8 cellular contexts compared by ENCODE assay signal in the genomic region with DNA sequence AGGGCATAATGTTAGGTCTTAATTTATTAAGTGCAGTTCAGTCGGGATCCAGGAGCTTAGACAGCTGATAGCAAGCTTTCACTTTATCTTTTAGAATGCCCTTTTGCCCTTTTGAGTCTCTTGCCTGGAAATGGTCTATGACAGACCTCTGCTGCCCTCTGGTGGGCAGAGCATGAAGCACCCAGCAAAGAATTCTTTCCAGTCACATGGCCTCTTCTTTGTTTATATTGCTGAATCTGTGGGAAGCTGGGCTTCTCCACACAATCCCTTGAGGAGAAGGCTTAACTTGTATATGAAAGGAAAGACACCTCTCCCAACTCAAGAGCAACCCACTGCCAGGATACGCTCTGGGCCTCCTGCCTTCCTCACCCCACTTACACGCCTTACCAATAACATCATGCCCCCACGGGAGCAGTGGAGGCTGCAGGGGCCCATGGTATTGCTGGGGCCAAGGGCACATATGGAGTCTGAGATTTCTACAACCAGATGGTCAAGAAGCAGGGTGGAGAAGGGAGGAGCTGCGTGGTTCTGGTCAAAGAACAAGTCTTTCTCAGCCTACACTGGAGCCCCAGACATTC. TPM values are rescaled to one million over a fixed set of nuclear protein-coding genes. Genes with fewer than 3 reads are reported as not detected.
A peak's percentile ranks its signal among the peaks of the same experiment; 100 is the strongest.
DNase-seq lines count a peak whose midpoint lies in the region; ATAC-seq and TF ChIP-seq lines count a peak whose summit lies in the region.

No MANE protein-coding gene starts in this region.

- H4K91ac ChIP-seq in H9 (ENCODE audit: insufficient read length, low read depth, low read length), result peak overlapping the region; percentile 16

- H3K9ac ChIP-seq in H9 (ENCODE audit: extremely low read depth, insufficient read length, low read length), result peak overlapping the region; percentile 25

- H3K4me1 ChIP-seq in H9 (ENCODE audit: insufficient read depth, low read length) (peaks cover 2% of the 10 kb centered on the region; the same call in 1 of the 2 replicates), left lung (peaks cover 7 to 9% of the 10 kb centered on the region in 2 donors)

- peak overlapping the region; percentile 77 for H4K5ac ChIP-seq in H9 (ENCODE audit: insufficient read length, low read depth, low read length)

- H3K4ac ChIP-seq in H9 (ENCODE audit: low read depth, low read length), result no peak overlapping the region; the same call in 1 of the 2 replicates

- no peaks in the 10 kb centered on the region for H3K27me3 ChIP-seq in H9 (ENCODE audit: insufficient read depth, low read length)
- no peaks in the 10 kb centered on the region for H3K27me3 ChIP-seq in left lung

- no peak overlapping the region for H2BK12ac ChIP-seq in H9 (ENCODE audit: insufficient read length, low read depth, low read length)

- intact Hi-C loops in left lung (cut with DNase I), result loop anchor here in 1 of 2 donors (10.0 kb wide), 1 partner anchor 446 kb away; no protein-coding TSS in a partner anchor

- H3K27ac ChIP-seq in H9 (ENCODE audit: insufficient read length, low read depth, low read length), result no peak overlapping the region
- no peak overlapping the region for H3K27ac ChIP-seq in left lung

- no peaks in the 10 kb centered on the region for H3K79me1 ChIP-seq in H9 (ENCODE audit: insufficient read depth, low read depth, low read length, poor library complexity, severe bottlenecking)

- H3K4me3 Mint-ChIP-seq in H9 (no peak overlapping the region), chondrocyte (ENCODE audit: unreplicated experiment) (no peak overlapping the region)

- H2BK120ac ChIP-seq in H9 (ENCODE audit: low read depth, low read length, poor library complexity, severe bottlenecking), result no peak overlapping the region

- no peaks in the 10 kb centered on the region; a peak in 1 of 7 replicates for H3K36me3 Mint-ChIP-seq in H9 (ENCODE audit: insufficient read depth in 1 of 3, low read depth in 3 of 3)
- no peaks in the 10 kb centered on the region for H3K36me3 Mint-ChIP-seq in chondrocyte (ENCODE audit: low read depth)

- no peaks in the 10 kb centered on the region for H3K79me2 ChIP-seq in H9 (ENCODE audit: insufficient read depth, low read length)

- H2BK15ac ChIP-seq in H9 (ENCODE audit: low read depth, low read length), result 0 out of 2 replicates have a peak overlapping the region, but pooled peaks have one; percentile 13

- DNase-seq in AML-193 (lab: John Stamatoyannopoulos, UW), result peak; percentile 71 to 75
- DNase-seq in H9, result peak; percentile 88
- peak; percentile 84 for DNase-seq in NCI-H345 treated with DMSO at 0.1 percent for 48 hours (lab: John Stamatoyannopoulos, UW; ENCODE audit: unreplicated experiment)
- DNase-seq in activated CD4-positive, alpha-beta T cell treated with anti-CD3 and anti-CD28 coated beads for 1 hour, result peak; percentile 69
- no peak for DNase-seq in chondrocyte (ENCODE audit: low spot score)
- peak in 1 of 2 donors; percentile 73 for DNase-seq in left lung
- peak; percentile 66 for DNase-seq in stimulated activated CD4-positive, alpha-beta T cell treated with anti-CD3 and anti-CD28 coated beads, Interleukin-2, amount 100 ng/mL, for 4 hours (ENCODE audit: low read depth)

- H3K9me3 ChIP-seq in H9 (ENCODE audit: control insufficient read depth, low read depth, low read length), result no peaks in the 10 kb centered on the region
- H3K9me3 ChIP-seq in left lung, result no peaks in the 10 kb centered on the region

- peak overlapping the region; percentile 22 for H3K18ac ChIP-seq in H9 (ENCODE audit: insufficient read length, low read depth, low read length)

- H3K9me3 Mint-ChIP-seq in H9 (no peaks in the 10 kb centered on the region; a peak in 1 of 5 replicates), chondrocyte (ENCODE audit: low read depth) (no peaks in the 10 kb centered on the region)

- H3K14ac ChIP-seq in H9 (ENCODE audit: insufficient read depth, low read length), result peak overlapping the region; percentile 16; the same call in 1 of the 2 replicates

- no peaks in the 10 kb centered on the region for H3K23me2 ChIP-seq in H9 (ENCODE audit: insufficient read length, low read depth, low read length, poor library complexity, severe bottlenecking)

- no peak overlapping the region for H2BK20ac ChIP-seq in H9 (ENCODE audit: low read depth, low read length, poor library complexity, severe bottlenecking)

- H4K8ac ChIP-seq in H9 (replicated peaks; ENCODE audit: insufficient read length, low read depth, low read length), result no peak overlapping the region

- no peak overlapping the region for H3K4me3 ChIP-seq in left lung

- H3K36me3 ChIP-seq in left lung, result no peaks in the 10 kb centered on the region

- H3K27me3 Mint-ChIP-seq in H9 (ENCODE audit: low read depth), result peaks cover 1% of the 10 kb centered on the region
- H3K27me3 Mint-ChIP-seq in chondrocyte (ENCODE audit: low read depth), result peaks cover 6% of the 10 kb centered on the region

- H2AK5ac ChIP-seq in H9 (ENCODE audit: insufficient read length, low read length), result no peak overlapping the region

- peaks cover 13 to 15% of the 10 kb centered on the region in 2 experiments for H3K4me1 Mint-ChIP-seq in H9
- H3K4me1 Mint-ChIP-seq in chondrocyte (ENCODE audit: low read depth), result peaks cover 14% of the 10 kb centered on the region

- no CpG with 5 or more reads among the region's 5 CpGs for WGBS in H9 (ENCODE audit: extremely low coverage, insufficient read length, low lambda C conversion rate)

- no peak overlapping the region for H3K4me2 ChIP-seq in H9 (ENCODE audit: insufficient read depth, insufficient read length, low read length)

- no peak overlapping the region for H2BK5ac ChIP-seq in H9 (ENCODE audit: insufficient read length, low read length)

- no peak overlapping the region for H3K56ac ChIP-seq in H9 (ENCODE audit: insufficient read length, low read depth, low read length)

- TF ChIP-seq CTCF in H9 (conservative IDR thresholded peaks at IDR 0.05) (peak; percentile 98), chondrocyte (IDR thresholded peaks at IDR 0.05) (peak; percentile 100), left lung (IDR thresholded peaks at IDR 0.05) (peak; percentile 83 to 90)

- peak overlapping the region; percentile 53 for H2AFZ ChIP-seq in H9 (ENCODE audit: low read length)

- H3K23ac ChIP-seq in H9 (ENCODE audit: insufficient read length, low read depth, low read length), result no peak overlapping the region

- peak overlapping the region in 2 of 3 experiments; percentile 71 to 86; a peak in 2 of 7 replicates for H3K27ac Mint-ChIP-seq in H9
- H3K27ac Mint-ChIP-seq in chondrocyte (ENCODE audit: unreplicated experiment), result peak overlapping the region; percentile 83

- ATAC-seq in left lung (peak; percentile 96), HG03159 (IDR thresholded peaks at IDR 0.05; ENCODE audit: unreplicated experiment) (no peak)

- H3T11ph ChIP-seq in H9 (ENCODE audit: low read length), result no peak overlapping the region

- H4K20me1 ChIP-seq in H9 (ENCODE audit: control insufficient read depth, insufficient read depth, insufficient read length), result no peaks in the 10 kb centered on the region

RNA-seq across cellular contexts. Expression of a gene that starts 20.4 kb away (rescaled TPM):
- total RNA-seq in H9 (2021) (0.35 TPM in 1 of 2 replicates, not detected in the other), chondrocyte (0.70 to 1.4 TPM in 2 of 3 replicates, not detected in the other), left lung (1 to 10 TPM; 5.2 to 5.7 TPM)

RNA-seq across cellular contexts. Expression of a gene that starts 20.5 kb away (rescaled TPM):
- total RNA-seq in H9 (2021) (35.5 and 36.3 TPM in 2 replicates), chondrocyte (22.1 to 22.9 TPM (median 22.5 TPM) in 3 replicates), left lung (10 to 100 TPM; 22.6 to 38.5 TPM)

RNA-seq across cellular contexts. Expression of a gene that starts 41.2 kb away (rescaled TPM):
- total RNA-seq in H9 (2021) (254 and 268 TPM in 2 replicates), chondrocyte (12.8 to 17.2 TPM (median 15.3 TPM) in 3 replicates), left lung (10 to 100 TPM in 1 of 2 donors, 1 to 10 TPM in 1; 5.9 to 17.1 TPM)

RNA-seq across cellular contexts. Expression of a gene that starts 49.1 kb away (rescaled TPM):
- total RNA-seq in H9 (2021), result not detected in 2 replicates
- total RNA-seq in chondrocyte, result not detected in 3 replicates
- not detected for total RNA-seq in left lung

RNA-seq across cellular contexts. Expression of a gene that starts 55.8 kb away (rescaled TPM):
- total RNA-seq in H9 (2021), result 3.1 and 4.6 TPM in 2 replicates
- total RNA-seq in chondrocyte, result 0.46 to 0.63 TPM (median 0.52 TPM) in 3 replicates
- under 1 TPM; 0.42 to 0.61 TPM for total RNA-seq in left lung

Comparison
In these comparisons a context has a peak if more than half of its experiments do, and no peak if none do; other contexts are left out.
1. RNA of a gene that starts 41.2 kb away (total RNA-seq): 254 to 268 TPM in H9; 12.8 to 17.2 TPM in chondrocyte and 5.9 to 17.1 TPM in left lung; every median in the first group is over 10 times any median in the second.
2. Peak in every context shown above with its lines, with median percentiles within 50 percentile points of each other: CTCF ChIP-seq.